In the genomic region with DNA sequence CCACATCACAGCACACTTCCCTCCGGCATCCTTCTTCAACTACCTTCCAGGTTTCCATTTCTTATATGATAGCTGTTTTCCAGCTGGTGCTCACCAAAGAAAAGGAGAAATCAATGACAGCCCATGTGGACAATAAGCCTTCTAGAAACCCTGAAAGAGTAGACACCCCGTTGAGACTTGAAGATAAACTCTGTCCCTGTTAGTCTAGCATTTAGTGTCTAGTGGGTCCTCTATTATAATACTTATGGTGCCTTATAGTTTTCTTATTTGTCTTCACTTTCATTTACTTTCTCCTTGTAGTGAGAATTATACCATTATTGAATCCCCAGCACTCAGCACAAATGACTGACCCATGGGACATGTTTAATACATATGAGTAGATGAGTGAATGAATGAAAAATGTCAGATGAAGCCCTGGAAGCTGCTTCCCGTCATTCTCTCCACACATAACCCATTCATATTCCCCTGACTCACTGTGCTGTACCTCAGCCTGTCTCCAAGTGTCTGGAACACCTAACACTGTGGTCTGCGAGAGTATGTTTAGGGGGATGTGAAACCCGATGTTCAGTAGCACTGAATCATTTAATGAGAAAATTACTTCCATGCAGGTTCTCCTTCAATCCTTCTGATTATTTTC, we compare ENCODE assay signal across 29 cellular contexts.
"Had no signal": no experiment of that assay in that cellular context is flagged by ENCODE, and none has a peak within 500 bp of the region (broad histone marks: within the 10 kb centered on the region; RNA-seq: fewer than 3 reads in every experiment).

No MANE protein-coding gene starts in this region.

- H3K36me3 ChIP-seq: esophagus squamous epithelium, stomach, thyroid gland, upper lobe of left lung had no signal

- FAIRE-seq: keratinocyte, small intestine had no signal

- ATAC-seq: activated naive CD4-positive, alpha-beta T cell treated with anti-CD3 and anti-CD28 coated beads, Interleukin-2, amount 50 U/mL, for 72 hours; activated T-cell treated with anti-CD3 and anti-CD28 coated beads, Interleukin-2, amount 50 U/mL, for 72 hours; left colon; naive thymus-derived CD4-positive, alpha-beta T cell; sciatic nerve; stimulated activated memory B cell treated with anti-CD40 and anti-IgM and Interleukin-4, amounts not matched to agents 10 μg/mL and 1 μg/mL and 100 μg/mL, for 72 hours; T-cell had no signal

- H3K4me3 ChIP-seq: esophagus squamous epithelium, hepatocyte, stomach, thyroid gland, upper lobe of left lung had no signal

- H3K4me2 ChIP-seq: hepatocyte had no signal

- H3K4me1 ChIP-seq: esophagus squamous epithelium, stomach, thyroid gland, upper lobe of left lung had no signal

- H3K27ac ChIP-seq: epithelial cell of prostate, esophagus squamous epithelium, hepatocyte, stomach, thyroid gland, upper lobe of left lung, VCaP had no signal

- H2AFZ ChIP-seq: hepatocyte had no signal

- DNase-seq: activated CD4-positive, alpha-beta T cell treated with anti-CD3 and anti-CD28 coated beads for 4 hours; activated CD4-positive, alpha-beta T cell treated with anti-CD3 and anti-CD28 coated beads, Interleukin-2, amount 50 U/mL, for 4 hours; activated naive CD4-positive, alpha-beta T cell; activated T-cell treated with anti-CD3 and anti-CD28 coated beads for 4 hours; activated T-cell treated with anti-CD3 and anti-CD28 coated beads, Interleukin-2, amount 50 U/mL, for 72 hours; aorta; central memory CD4-positive, alpha-beta T cell; esophagus squamous epithelium; foreskin melanocyte; glutamatergic neuron; left colon; midbrain; naive thymus-derived CD4-positive, alpha-beta T cell; posterior cingulate gyrus; small intestine; stimulated activated CD4-positive, alpha-beta T cell treated with anti-CD3 and anti-CD28 coated beads, Interleukin-1b, Interleukin-23, amount 100 ng/mL, for 48 hours; stimulated activated CD4-positive, alpha-beta T cell treated with anti-CD3 and anti-CD28 coated beads, Interleukin-4, amount 100 ng/mL, for 4 hours; stimulated activated CD8-positive, alpha-beta memory T cell treated with anti-CD3 and anti-CD28 coated beads, Interleukin-4, amount 100 ng/mL, for 48 hours; stomach; T-cell; thyroid gland; upper lobe of left lung had no signal

- H3K27me3 ChIP-seq: esophagus squamous epithelium, hepatocyte, stomach, thyroid gland, upper lobe of left lung had no signal

- H3K79me2 ChIP-seq: hepatocyte had no signal

- H3K9me3 ChIP-seq: esophagus squamous epithelium, stomach, thyroid gland, upper lobe of left lung had no signal
